Comparison of ENCODE assay signal across 28 cellular contexts in the genomic region with DNA sequence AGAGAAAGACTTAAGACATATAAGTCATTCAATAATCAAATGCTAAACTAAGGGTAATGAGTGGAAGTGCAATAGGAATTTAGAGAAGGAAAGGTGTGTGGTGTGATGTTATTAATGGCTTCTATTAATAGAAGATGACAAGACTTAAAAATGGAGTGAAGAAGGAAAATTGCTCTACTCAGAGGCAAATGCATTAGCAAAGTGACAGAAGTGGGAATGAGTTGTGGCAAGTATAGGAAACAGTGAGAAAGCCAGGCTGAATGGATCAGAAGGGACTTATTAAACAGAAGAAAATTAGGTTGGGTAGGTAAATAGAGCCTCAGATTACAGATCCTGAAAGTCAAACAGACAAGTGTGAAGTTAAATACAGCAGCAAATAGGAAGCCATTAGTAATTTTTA.
"Had no signal": no experiment of that assay in that cellular context is flagged by ENCODE, and none has a peak within 500 bp of the region (broad histone marks: within the 10 kb centered on the region; RNA-seq: fewer than 3 reads in every experiment).

No MANE protein-coding gene starts in this region.

- FAIRE-seq: TTC549 had no signal

- H3K9me3 Mint-ChIP-seq: activated CD4-positive, alpha-beta memory T cell treated with anti-CD3 and anti-CD28 coated beads for 36 hours; activated CD4-positive, alpha-beta T cell treated with anti-CD3 and anti-CD28 coated beads, Interleukin-2, amount 10 ng/mL, durations not matched to agents 7 days and 5 days; activated naive CD4-positive, alpha-beta T cell treated with anti-CD3 and anti-CD28 coated beads, Interleukin-2, amount 50 U/mL, for 24 hours; activated naive CD8-positive, alpha-beta T cell treated with anti-CD3 and anti-CD28 coated beads, Interleukin-2, amount 10 ng/mL, durations not matched to agents 7 days and 5 days; T-helper 1 cell treated with Interleukin-12 subunit alpha and Interleukin-12 subunit beta and Interleukin-4 antibody, amounts not matched to agents 30 μg/mL and 1 μg/mL, for 36 hours; T-helper 2 cell treated with Interferon-gamma antibody and Interleukin-4, amounts not matched to agents 5 μg/mL and 100 μg/mL, for 36 hours; WTC11 had no signal

- H3K4me3 Mint-ChIP-seq: activated CD4-positive, alpha-beta memory T cell treated with anti-CD3 and anti-CD28 coated beads for 36 hours; activated CD4-positive, alpha-beta T cell treated with anti-CD3 and anti-CD28 coated beads for 36 hours; activated CD4-positive, alpha-beta T cell treated with anti-CD3 and anti-CD28 coated beads, Interleukin-2, amount 10 ng/mL, durations not matched to agents 7 days and 5 days; activated naive CD4-positive, alpha-beta T cell treated with anti-CD3 and anti-CD28 coated beads, Interleukin-2, amount 50 U/mL, for 24 hours; activated naive CD8-positive, alpha-beta T cell treated with anti-CD3 and anti-CD28 coated beads, Interleukin-2, amount 10 ng/mL, durations not matched to agents 7 days and 5 days; T-helper 1 cell treated with Interleukin-12 subunit alpha and Interleukin-12 subunit beta and Interleukin-4 antibody, amounts not matched to agents 30 μg/mL and 1 μg/mL, for 36 hours; T-helper 2 cell treated with Interferon-gamma antibody and Interleukin-4, amounts not matched to agents 5 μg/mL and 100 μg/mL, for 36 hours; WTC11 had no signal

- ATAC-seq: activated CD4-positive, alpha-beta T cell treated with anti-CD3 and anti-CD28 coated beads for 36 hours; activated CD4-positive, CD25-positive, alpha-beta regulatory T cell treated with anti-CD3 and anti-CD28 coated beads, Interleukin-2, amount 50 U/mL, for 24 hours; PC-3; WTC11 had no signal

- H3K27ac Mint-ChIP-seq: activated CD4-positive, alpha-beta memory T cell treated with anti-CD3 and anti-CD28 coated beads for 36 hours; activated CD4-positive, alpha-beta T cell treated with anti-CD3 and anti-CD28 coated beads for 36 hours; activated CD4-positive, alpha-beta T cell treated with anti-CD3 and anti-CD28 coated beads, Interleukin-2, amount 10 ng/mL, durations not matched to agents 7 days and 5 days; activated naive CD4-positive, alpha-beta T cell treated with anti-CD3 and anti-CD28 coated beads, Interleukin-2, amount 50 U/mL, for 24 hours; activated naive CD8-positive, alpha-beta T cell treated with anti-CD3 and anti-CD28 coated beads, Interleukin-2, amount 10 ng/mL, durations not matched to agents 7 days and 5 days; T-helper 1 cell treated with Interleukin-12 subunit alpha and Interleukin-12 subunit beta and Interleukin-4 antibody, amounts not matched to agents 30 μg/mL and 1 μg/mL, for 36 hours; T-helper 2 cell treated with Interferon-gamma antibody and Interleukin-4, amounts not matched to agents 5 μg/mL and 100 μg/mL, for 36 hours; WTC11 had no signal

- DNase-seq: activated CD4-positive, alpha-beta memory T cell treated with anti-CD3 and anti-CD28 coated beads for 36 hours; activated CD4-positive, alpha-beta T cell treated with anti-CD3 and anti-CD28 coated beads for 36 hours; activated CD4-positive, alpha-beta T cell treated with anti-CD3 and anti-CD28 coated beads, Interleukin-2, amount 10 ng/mL, durations not matched to agents 7 days and 5 days; activated CD8-positive, alpha-beta memory T cell treated with anti-CD3 and anti-CD28 coated beads, Interleukin-2, amount 50 U/mL, for 4 hours; activated effector memory CD4-positive, alpha-beta T cell treated with anti-CD3 and anti-CD28 coated beads, Interleukin-2, amount 50 U/mL, for 16 hours; activated naive CD4-positive, alpha-beta T cell; activated naive CD8-positive, alpha-beta T cell treated with anti-CD3 and anti-CD28 coated beads, Interleukin-2, amount 10 ng/mL, durations not matched to agents 7 days and 5 days; activated T-cell treated with anti-CD3 and anti-CD28 coated beads, Interleukin-2, amount 50 U/mL, for 48 hours; amygdala; NCI-H1092 treated with DMSO at 0.1 percent for 48 hours; NCI-H146; NCI-H187; NCI-H2029 treated with DMSO at 0.1 percent for 48 hours; NCI-H2107; NCI-H2171; NCI-H510A; NCI-H526; PC-3; Peyer's patch; RPMI8226; SHP77 treated with DMSO at 0.1 percent for 48 hours; SK-N-SH had no signal

- H3K27me3 Mint-ChIP-seq: activated CD4-positive, alpha-beta memory T cell treated with anti-CD3 and anti-CD28 coated beads for 36 hours; activated CD4-positive, alpha-beta T cell treated with anti-CD3 and anti-CD28 coated beads for 36 hours; activated CD4-positive, alpha-beta T cell treated with anti-CD3 and anti-CD28 coated beads, Interleukin-2, amount 10 ng/mL, durations not matched to agents 7 days and 5 days; activated naive CD4-positive, alpha-beta T cell treated with anti-CD3 and anti-CD28 coated beads, Interleukin-2, amount 50 U/mL, for 24 hours; activated naive CD8-positive, alpha-beta T cell treated with anti-CD3 and anti-CD28 coated beads, Interleukin-2, amount 10 ng/mL, durations not matched to agents 7 days and 5 days had no signal
